In the genomic region with DNA sequence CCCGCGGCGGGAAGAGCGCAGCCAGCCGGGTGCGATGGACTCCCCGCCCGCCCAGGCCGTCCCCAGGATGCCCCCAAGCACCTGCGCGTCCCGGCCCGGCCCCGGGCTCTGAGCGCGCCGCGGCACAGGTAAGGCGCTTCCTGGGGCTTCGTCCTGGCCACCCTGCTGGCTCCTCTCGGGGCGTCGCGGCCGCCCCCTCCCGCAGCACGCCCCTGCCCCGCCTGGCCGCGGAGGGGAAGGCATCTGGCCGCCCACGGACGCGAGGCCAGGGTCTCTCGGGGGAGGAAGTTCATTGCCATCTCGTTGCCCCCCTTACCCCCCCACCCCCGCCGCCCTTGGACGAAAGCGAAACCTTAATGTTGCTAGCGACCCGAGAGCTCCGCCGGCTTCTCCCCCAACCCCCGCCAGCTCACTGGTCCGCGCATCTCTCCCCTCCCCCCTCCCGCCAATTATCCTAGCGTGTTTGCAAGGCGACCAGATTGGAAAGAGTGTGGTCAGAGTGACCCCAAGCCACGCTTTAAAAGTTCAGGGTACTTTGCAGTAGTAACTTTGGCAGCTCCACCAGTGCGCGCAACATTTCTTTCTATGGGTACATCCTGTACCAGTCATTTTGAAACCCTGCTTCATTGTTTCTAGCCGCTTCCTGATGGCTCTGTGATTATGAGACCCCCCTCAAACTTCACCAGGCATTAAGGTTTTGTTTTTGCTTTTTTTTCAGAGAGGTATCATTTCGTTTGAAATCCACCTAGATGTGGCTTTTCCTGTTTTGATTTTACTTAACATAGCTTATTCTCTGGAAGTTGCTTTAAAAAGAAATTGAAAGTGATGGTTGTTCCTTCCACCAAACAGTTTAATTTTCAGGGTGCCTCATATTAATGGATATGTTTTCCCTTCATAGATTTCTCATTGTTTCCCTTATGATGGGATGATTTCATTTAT, we compare ENCODE assay signal across 8 cellular contexts. TPM values are rescaled to one million over a fixed set of nuclear protein-coding genes. Genes with fewer than 3 reads are reported as not detected.
DNase-seq lines count a peak whose midpoint lies in the region; ATAC-seq, FAIRE-seq and TF ChIP-seq lines count a peak whose summit lies in the region.

No MANE protein-coding gene starts in this region.

- H2BK12ac ChIP-seq in H9 (ENCODE audit: insufficient read length, low read depth, low read length) = no peak overlapping the region

- intact Hi-C loops in activated CD8-positive, alpha-beta T cell treated with anti-CD3 and anti-CD28 coated beads for 36 hours (cut with micrococcal nuclease) = loop anchor here (2.0 to 10.0 kb wide), 5 partner anchors 36 to 143 kb away; partner anchors contain the start of gene PGM2

- H3K4me1 Mint-ChIP-seq in H9 (peaks cover 11 to 12% of the 10 kb centered on the region in 2 experiments), endothelial cell (ENCODE audit: unreplicated experiment) (peaks cover 4% of the 10 kb centered on the region), naive B cell (peaks cover 42 to 68% (median 67%) of the 10 kb centered on the region in 3 donors)
- peaks cover 45% of the 10 kb centered on the region for H3K4me1 Mint-ChIP-seq in activated CD8-positive, alpha-beta T cell treated with anti-CD3 and anti-CD28 coated beads for 36 hours (ENCODE audit: low read depth)
- peaks cover 40 to 57% of the 10 kb centered on the region in 2 donors for H3K4me1 Mint-ChIP-seq in stimulated activated naive B cell treated with anti-CD40 and anti-IgM and Interleukin-4, amounts not matched to agents 10 μg/mL and 1 μg/mL and 100 μg/mL, for 72 hours

- no peak overlapping the region; the same call in 1 of the 2 replicates for H3K14ac ChIP-seq in H9 (ENCODE audit: insufficient read depth, low read length)

- no peak overlapping the region for H2BK15ac ChIP-seq in H9 (ENCODE audit: low read depth, low read length)

- H3K27me3 Mint-ChIP-seq in H9 (ENCODE audit: low read depth) = peaks cover 78% of the 10 kb centered on the region
- no peaks in the 10 kb centered on the region for H3K27me3 Mint-ChIP-seq in activated CD8-positive, alpha-beta T cell treated with anti-CD3 and anti-CD28 coated beads for 36 hours
- peaks cover 17% of the 10 kb centered on the region for H3K27me3 Mint-ChIP-seq in endothelial cell (ENCODE audit: unreplicated experiment)
- H3K27me3 Mint-ChIP-seq in naive B cell = no peaks in the 10 kb centered on the region
- H3K27me3 Mint-ChIP-seq in stimulated activated naive B cell treated with anti-CD40 and anti-IgM and Interleukin-4, amounts not matched to agents 10 μg/mL and 1 μg/mL and 100 μg/mL, for 72 hours = no peaks in the 10 kb centered on the region

- no peaks in the 10 kb centered on the region for H3K4me1 ChIP-seq in H9 (ENCODE audit: insufficient read depth, low read length)

- no peaks in the 10 kb centered on the region for H3K79me1 ChIP-seq in H9 (ENCODE audit: insufficient read depth, low read depth, low read length, poor library complexity, severe bottlenecking)

- ATAC-seq in activated CD8-positive, alpha-beta T cell treated with anti-CD3 and anti-CD28 coated beads for 36 hours = peak; percentile 72
- ATAC-seq in naive B cell (ENCODE audit: low read depth in 2 of 2) = peak; percentile 34 to 37
- ATAC-seq in stimulated activated naive B cell treated with anti-CD40 and anti-IgM and Interleukin-4, amounts not matched to agents 10 μg/mL and 1 μg/mL and 100 μg/mL, for 72 hours (replicated peaks) = peak; percentile 62

- no peak overlapping the region for H2BK20ac ChIP-seq in H9 (ENCODE audit: low read depth, low read length, poor library complexity, severe bottlenecking)

- CTCF ChIA-PET in activated CD8-positive, alpha-beta T cell treated with anti-CD3 and anti-CD28 coated beads for 36 hours (lab: Charles Lee) = interaction anchor here (0.6 to 2.9 kb wide), 6 partner anchors 13 to 127 kb away, joined by 3 to 19 read pairs (median 4); no protein-coding TSS in a partner anchor

- no peak overlapping the region for H3K9ac ChIP-seq in H9 (ENCODE audit: extremely low read depth, insufficient read length, low read length)

- H4K91ac ChIP-seq in H9 (ENCODE audit: insufficient read length, low read depth, low read length) = no peak overlapping the region

- no peak overlapping the region for H3K23ac ChIP-seq in H9 (ENCODE audit: insufficient read length, low read depth, low read length)

- DNase-seq in GM12891 (ENCODE audit: insufficient read length, low spot score) = peak; percentile 61
- DNase-seq in H9 = peak; percentile 46
- DNase-seq in MG63 = no peak
- DNase-seq in activated CD8-positive, alpha-beta T cell treated with anti-CD3 and anti-CD28 coated beads for 36 hours = peak; percentile 88
- DNase-seq in endothelial cell (ENCODE audit: low spot score) = peak; percentile 11
- peak; percentile 80 for DNase-seq in naive B cell
- peak; percentile 77 for DNase-seq in stimulated activated naive B cell treated with anti-CD40 and anti-IgM and Interleukin-4, amounts not matched to agents 10 μg/mL and 1 μg/mL and 100 μg/mL, for 72 hours
- DNase-seq in superior temporal gyrus (ENCODE audit: extremely low spot score) = no peak

- no peak overlapping the region for H2AK5ac ChIP-seq in H9 (ENCODE audit: insufficient read length, low read length)

- H4K8ac ChIP-seq in H9 (replicated peaks; ENCODE audit: insufficient read length, low read depth, low read length) = no peak overlapping the region

- H3K9me3 Mint-ChIP-seq in H9 (no peaks in the 10 kb centered on the region; a peak in 1 of 5 replicates), endothelial cell (ENCODE audit: unreplicated experiment) (no peaks in the 10 kb centered on the region), naive B cell (no peaks in the 10 kb centered on the region)
- no peaks in the 10 kb centered on the region for H3K9me3 Mint-ChIP-seq in activated CD8-positive, alpha-beta T cell treated with anti-CD3 and anti-CD28 coated beads for 36 hours
- no peaks in the 10 kb centered on the region for H3K9me3 Mint-ChIP-seq in stimulated activated naive B cell treated with anti-CD40 and anti-IgM and Interleukin-4, amounts not matched to agents 10 μg/mL and 1 μg/mL and 100 μg/mL, for 72 hours

- POLR2A ChIA-PET in activated CD8-positive, alpha-beta T cell treated with anti-CD3 and anti-CD28 coated beads for 36 hours (lab: Charles Lee) = interaction anchor here (0.9 to 3.0 kb wide), 10 partner anchors 10 to 86 kb away, joined by 3 to 21 read pairs (median 5); partner anchors contain the start of gene PGM2

- no peak overlapping the region for H3K4ac ChIP-seq in H9 (ENCODE audit: low read depth, low read length)

- H3K79me2 ChIP-seq in H9 (ENCODE audit: insufficient read depth, low read length) = no peaks in the 10 kb centered on the region

- H3K27me3 ChIP-seq in H9 (ENCODE audit: insufficient read depth, low read length) (peaks cover 15% of the 10 kb centered on the region), MG63 (no peaks in the 10 kb centered on the region)

- no peaks in the 10 kb centered on the region for H4K20me1 ChIP-seq in H9 (ENCODE audit: control insufficient read depth, insufficient read depth, insufficient read length)

- no peaks in the 10 kb centered on the region for H3K9me3 ChIP-seq in H9 (ENCODE audit: control insufficient read depth, low read depth, low read length)
- no peaks in the 10 kb centered on the region for H3K9me3 ChIP-seq in MG63

- H2BK5ac ChIP-seq in H9 (ENCODE audit: insufficient read length, low read length) = no peak overlapping the region

- H3K18ac ChIP-seq in H9 (ENCODE audit: insufficient read length, low read depth, low read length) = no peak overlapping the region

- peak overlapping the region; percentile 40 for H3K4me3 ChIP-seq in MG63

- WGBS in H9 (ENCODE audit: extremely low coverage, insufficient read length, low lambda C conversion rate) = no CpG with 5 or more reads among the region's 55 CpGs

- H3K27ac ChIP-seq in H9 (ENCODE audit: insufficient read length, low read depth, low read length) = no peak overlapping the region

- peaks cover 9% of the 10 kb centered on the region for H3K23me2 ChIP-seq in H9 (ENCODE audit: insufficient read length, low read depth, low read length, poor library complexity, severe bottlenecking)

- H3K56ac ChIP-seq in H9 (ENCODE audit: insufficient read length, low read depth, low read length) = no peak overlapping the region

- peak overlapping the region; percentile 66 to 87 for H3K4me3 Mint-ChIP-seq in H9
- peak overlapping the region; percentile 80 for H3K4me3 Mint-ChIP-seq in activated CD8-positive, alpha-beta T cell treated with anti-CD3 and anti-CD28 coated beads for 36 hours
- peak overlapping the region; percentile 84 for H3K4me3 Mint-ChIP-seq in endothelial cell (ENCODE audit: unreplicated experiment)
- peak overlapping the region; percentile 84 to 99 (median 96) for H3K4me3 Mint-ChIP-seq in naive B cell
- H3K4me3 Mint-ChIP-seq in stimulated activated naive B cell treated with anti-CD40 and anti-IgM and Interleukin-4, amounts not matched to agents 10 μg/mL and 1 μg/mL and 100 μg/mL, for 72 hours = peak overlapping the region; percentile 80 to 81

- no peak overlapping the region for H3K27ac Mint-ChIP-seq in H9
- H3K27ac Mint-ChIP-seq in activated CD8-positive, alpha-beta T cell treated with anti-CD3 and anti-CD28 coated beads for 36 hours = peak overlapping the region; percentile 94
- H3K27ac Mint-ChIP-seq in endothelial cell (ENCODE audit: unreplicated experiment) = no peak overlapping the region
- H3K27ac Mint-ChIP-seq in naive B cell = peak overlapping the region; percentile 96 to 99 (median 98)
- H3K27ac Mint-ChIP-seq in stimulated activated naive B cell treated with anti-CD40 and anti-IgM and Interleukin-4, amounts not matched to agents 10 μg/mL and 1 μg/mL and 100 μg/mL, for 72 hours = peak overlapping the region; percentile 95

- H3K4me2 ChIP-seq in H9 (ENCODE audit: insufficient read depth, insufficient read length, low read length) = peak overlapping the region; percentile 71

- no peak overlapping the region for H4K5ac ChIP-seq in H9 (ENCODE audit: insufficient read length, low read depth, low read length)

- H2BK120ac ChIP-seq in H9 (ENCODE audit: low read depth, low read length, poor library complexity, severe bottlenecking) = no peak overlapping the region

- peak; percentile 91 for FAIRE-seq in GM12891 (lab: Jason Lieb, UNC)

- H2AFZ ChIP-seq in H9 (ENCODE audit: low read length) = no peak overlapping the region

- H3K36me3 Mint-ChIP-seq in H9 (ENCODE audit: insufficient read depth in 1 of 3, low read depth in 3 of 3) (no peaks in the 10 kb centered on the region; a peak in 1 of 7 replicates), endothelial cell (ENCODE audit: low read depth, unreplicated experiment) (no peaks in the 10 kb centered on the region), naive B cell (no peaks in the 10 kb centered on the region)
- H3K36me3 Mint-ChIP-seq in activated CD8-positive, alpha-beta T cell treated with anti-CD3 and anti-CD28 coated beads for 36 hours (ENCODE audit: low read depth) = peaks cover 3% of the 10 kb centered on the region
- peaks cover 0 to 2% of the 10 kb centered on the region in 2 donors for H3K36me3 Mint-ChIP-seq in stimulated activated naive B cell treated with anti-CD40 and anti-IgM and Interleukin-4, amounts not matched to agents 10 μg/mL and 1 μg/mL and 100 μg/mL, for 72 hours

- H3K36me3 ChIP-seq in MG63 = no peaks in the 10 kb centered on the region

- no peak overlapping the region for H3T11ph ChIP-seq in H9 (ENCODE audit: low read length)

- peak; percentile 62 for TF ChIP-seq POLR2A in GM12891 (IDR thresholded peaks at IDR 0.05; ENCODE audit: low read depth, low read length)

- no peak for TF ChIP-seq CTCF in H9 (conservative IDR thresholded peaks at IDR 0.05)
- no peak for TF ChIP-seq CTCF in activated CD8-positive, alpha-beta T cell treated with anti-CD3 and anti-CD28 coated beads for 36 hours (IDR thresholded peaks at IDR 0.05)
- TF ChIP-seq CTCF in endothelial cell (IDR thresholded peaks at IDR 0.05; ENCODE audit: unreplicated experiment) = no peak

RNA-seq across cellular contexts. Expression of gene TBC1D1, which starts 0.6 kb away (rescaled TPM):
- 55.5 TPM for polyA plus RNA-seq in GM12891 (2012; ENCODE audit: low read depth, missing spikeins)
- 101 and 109 TPM in 2 replicates for total RNA-seq in H9 (2021)
- 15.5 and 34.1 TPM in 2 replicates for total RNA-seq in MG63 (2014; rRNA removed; shearing (Covaris generic); ENCODE audit: low replicate concordance)
- 10 to 100 TPM; 79.4 to 91.4 TPM for total RNA-seq in activated CD8-positive, alpha-beta T cell treated with anti-CD3 and anti-CD28 coated beads for 36 hours
- total RNA-seq in endothelial cell (ENCODE audit: unreplicated experiment) = 139 TPM
- 10 to 100 TPM; 44.3 to 89.6 (median 62.5) TPM for polyA plus RNA-seq in naive B cell (ENCODE audit: low read depth in 6 of 6)

Comparison
In these comparisons a context has a peak if more than half of its experiments do, and no peak if none do; other contexts are left out.
1. DNase-seq: peak in GM12891 (single experiment), H9 (single experiment), activated CD8-positive, alpha-beta T cell treated with anti-CD3 and anti-CD28 coated beads for 36 hours (single experiment), endothelial cell (single experiment), naive B cell (single experiment) and stimulated activated naive B cell treated with anti-CD40 and anti-IgM and Interleukin-4, amounts not matched to agents 10 μg/mL and 1 μg/mL and 100 μg/mL, for 72 hours (single experiment); none in MG63 (single experiment) and superior temporal gyrus (single experiment).
2. H3K27ac Mint-ChIP-seq: peak in activated CD8-positive, alpha-beta T cell treated with anti-CD3 and anti-CD28 coated beads for 36 hours (single experiment), naive B cell (6 of 6) and stimulated activated naive B cell treated with anti-CD40 and anti-IgM and Interleukin-4, amounts not matched to agents 10 μg/mL and 1 μg/mL and 100 μg/mL, for 72 hours (single experiment); none in H9 (0 of 3) and endothelial cell (single experiment).
3. Peak in every context shown above with its lines, with median percentiles within 50 percentile points of each other: H3K4me3 Mint-ChIP-seq and ATAC-seq.